8 cellular contexts compared by ENCODE assay signal in the genomic region with DNA sequence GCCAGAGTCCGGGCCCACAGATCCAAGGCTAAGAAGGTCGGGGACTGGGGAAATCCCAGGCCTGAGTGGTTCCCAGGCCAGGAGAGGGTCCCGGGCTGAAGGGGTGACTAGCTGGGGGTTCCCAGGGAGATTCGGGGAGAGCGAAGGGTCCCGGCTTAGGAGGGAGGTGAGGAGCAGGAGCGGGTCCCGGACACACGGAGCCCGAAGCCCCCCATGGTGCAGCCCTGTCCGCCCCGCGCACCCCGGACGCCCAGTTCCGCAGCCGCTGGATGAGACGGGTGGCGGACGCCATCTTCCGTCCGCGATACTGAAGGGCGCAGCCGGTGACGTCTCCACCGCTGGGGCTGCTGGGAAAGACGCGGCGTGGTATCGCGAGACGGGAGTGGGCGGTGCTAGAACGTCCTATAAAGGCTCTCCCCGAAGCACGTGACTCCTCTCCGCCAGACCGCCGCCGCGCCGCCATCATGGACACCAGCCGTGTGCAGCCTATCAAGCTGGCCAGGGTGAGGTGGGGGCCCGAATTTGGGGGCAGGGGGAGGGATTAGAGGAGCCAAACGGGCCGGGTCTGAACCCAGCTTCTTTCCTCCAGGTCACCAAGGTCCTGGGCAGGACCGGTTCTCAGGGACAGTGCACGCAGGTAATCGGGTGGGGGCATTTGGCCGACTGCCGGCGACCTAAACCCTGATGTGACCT. TPM values are rescaled to one million over a fixed set of nuclear protein-coding genes. Genes with fewer than 3 reads are reported as not detected.
DNase-seq lines count a peak whose midpoint lies in the region; ATAC-seq and TF ChIP-seq lines count a peak whose summit lies in the region.

TSS of gene NDUFA7 (minus strand) at position 309 of the 693 bp plus-strand sequence. CDS start at position 292, 17 bp downstream.
TSS of gene RPS28 (plus strand) at position 430 of the 693 bp plus-strand sequence. CDS start at position 465, 35 bp downstream.

- H3K27me3 Mint-ChIP-seq in activated B cell treated with CpG ODN at 0.5 μM for 24 hours (no peaks in the 10 kb centered on the region), immature natural killer cell (ENCODE audit: low read depth in 3 of 3) (peaks cover 3 to 7% (median 4%) of the 10 kb centered on the region in 3 donors)

- POLR2A ChIA-PET in activated B cell treated with CpG ODN at 0.5 μM for 24 hours (lab: Charles Lee) = interaction anchor here (0.6 to 2.3 kb wide), 25 partner anchors 10 to 1252 kb away, joined by 3 to 13 read pairs (median 5); partner anchors contain the start of genes HNRNPM, MARCHF2, RAB11B and ZNF414

- CTCF ChIA-PET in activated B cell treated with CpG ODN at 0.5 μM for 24 hours (lab: Charles Lee) = interaction anchor here (1.3 to 1.4 kb wide), 2 partner anchors 52 to 162 kb away, joined by 4 to 5 read pairs; no protein-coding TSS in a partner anchor

- DNase-seq in AG09319 (ENCODE audit: extremely low read depth, low read depth) (peak; percentile 90), NCI-H345 (lab: John Stamatoyannopoulos, UW) (peak; percentile 97), activated B cell treated with CpG ODN at 0.5 μM for 24 hours (peak; percentile 97), cardiac fibroblast (ENCODE audit: low read depth in 2 of 2) (peak; percentile 97 to 98), immature natural killer cell (peak; percentile 97), smooth muscle cell of the brain vasculature (ENCODE audit: low read depth, low spot score) (peak; percentile 86)

- TF ChIP-seq CTCF in AG09319 (IDR thresholded peaks at IDR 0.05; ENCODE audit: low read depth, low read length) (peak; percentile 12), activated B cell treated with CpG ODN at 0.5 μM for 24 hours (IDR thresholded peaks at IDR 0.05) (no peak), cardiac fibroblast (IDR thresholded peaks at IDR 0.05; ENCODE audit: low read depth, low read length) (no peak)

- H3K4me1 Mint-ChIP-seq in activated B cell treated with CpG ODN at 0.5 μM for 24 hours (peaks cover 37% of the 10 kb centered on the region), immature natural killer cell (peaks cover 35 to 37% of the 10 kb centered on the region in 2 donors)

- peak; percentile 84 for ATAC-seq in GM19023 (IDR thresholded peaks at IDR 0.05; ENCODE audit: unreplicated experiment)
- ATAC-seq in HG03196 (IDR thresholded peaks at IDR 0.05; ENCODE audit: unreplicated experiment) = peak; percentile 88
- peak; percentile 95 for ATAC-seq in activated B cell treated with CpG ODN at 0.5 μM for 24 hours (ENCODE audit: low read depth)

- H3K27ac Mint-ChIP-seq in activated B cell treated with CpG ODN at 0.5 μM for 24 hours (peak within 1 kb of the TSS; percentile 96), immature natural killer cell (peak within 1 kb of the TSS; percentile 98 to 99 (median 98))

- H3K36me3 Mint-ChIP-seq in activated B cell treated with CpG ODN at 0.5 μM for 24 hours (ENCODE audit: low read depth) (peaks cover 44% of the 10 kb centered on the region), immature natural killer cell (no peaks in the 10 kb centered on the region)

- H3K4me3 Mint-ChIP-seq in activated B cell treated with CpG ODN at 0.5 μM for 24 hours (peak within 1 kb of the TSS; percentile 98), immature natural killer cell (peak within 1 kb of the TSS; percentile 92 to 99 (median 97))

- H3K4me3 ChIP-seq in cardiac fibroblast (replicated peaks in 1 of 2; ENCODE audit: low read depth in 2 of 2, low read length in 2 of 2) = peak within 1 kb of the TSS; percentile 98 to 99

- no peaks in the 10 kb centered on the region for H3K9me3 Mint-ChIP-seq in activated B cell treated with CpG ODN at 0.5 μM for 24 hours
- H3K9me3 Mint-ChIP-seq in immature natural killer cell = no peaks in the 10 kb centered on the region

- intact Hi-C loops in activated B cell treated with CpG ODN at 0.5 μM for 24 hours (cut with micrococcal nuclease) = loop anchor here (1.0 to 10.0 kb wide), 6 partner anchors 13 to 378 kb away; partner anchors contain the start of genes CD320, HNRNPM, RAB11B and TIMM44

RNA-seq across cellular contexts. Expression of gene NDUFA7, which starts in this region (rescaled TPM):
- total RNA-seq in activated B cell treated with CpG ODN at 0.5 μM for 24 hours = 31.1 and 35.8 TPM in 2 replicates
- 100 to 1,000 TPM in 2 of 3 donors, 10 to 100 TPM in 1; 95.2 to 173 (median 132) TPM for polyA plus RNA-seq in immature natural killer cell

RNA-seq across cellular contexts. Expression of gene RPS28, which starts in this region (rescaled TPM):
- 3,149 and 3,168 TPM in 2 replicates for total RNA-seq in activated B cell treated with CpG ODN at 0.5 μM for 24 hours
- 1,000 to 10,000 TPM in 2 of 3 donors, 100 to 1,000 TPM in 1; 690 to 1,852 (median 1,290) TPM for polyA plus RNA-seq in immature natural killer cell

Comparison
In these comparisons a context has a peak if more than half of its experiments do, and no peak if none do; other contexts are left out.
1. Peak in every context shown above with its lines: DNase-seq, ATAC-seq and H3K4me3 ChIP-seq.